Comparison of ENCODE assay signal across 2 cellular contexts in the genomic region with DNA sequence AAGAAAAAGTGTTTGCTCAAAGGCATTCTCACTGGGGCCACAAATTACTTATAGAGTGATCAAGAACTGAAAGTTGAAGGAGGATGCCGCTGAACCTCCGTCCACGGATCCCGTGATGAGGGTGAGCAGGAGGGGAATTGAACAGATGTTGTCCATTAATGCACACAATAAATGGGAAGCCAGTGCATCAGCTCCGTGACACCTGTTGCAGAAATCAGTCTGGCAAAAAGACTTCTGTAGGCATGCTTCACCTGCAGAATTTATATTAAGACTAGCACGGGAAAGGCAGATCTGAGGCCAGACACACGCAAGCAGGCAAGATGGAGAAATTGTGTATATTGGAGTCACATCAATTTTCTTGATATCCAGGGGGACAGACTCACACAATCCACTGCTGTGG.
TF ChIP-seq lines count a peak whose summit lies in the region.

No MANE protein-coding gene starts in this region.

TF ChIP-seq in HEK293, 187 proteins besides CTCF, POLR2A, EP300 and RAD21 (continued from another document):
- TF ChIP-seq SCRT2 (tag by site-specific recombination; IDR thresholded peaks at IDR 0.05), result peak; percentile 62; the same call in 1 of the 2 replicates

TF ChIP-seq in H1, 55 proteins besides CTCF, POLR2A, EP300 and RAD21:
- no peak for TF ChIP-seq SIX5 (IDR thresholded peaks at IDR 0.05; ENCODE audit: low read depth, low read length)
- TF ChIP-seq YY1 (IDR thresholded peaks at IDR 0.05; ENCODE audit: low read depth, low read length), result no peak
- TF ChIP-seq CHD2 (IDR thresholded peaks at IDR 0.05; ENCODE audit: low read length), result no peak
- TF ChIP-seq CEBPB (IDR thresholded peaks at IDR 0.05; ENCODE audit: low read depth, low read length), result no peak
- TF ChIP-seq, protein P1, sequence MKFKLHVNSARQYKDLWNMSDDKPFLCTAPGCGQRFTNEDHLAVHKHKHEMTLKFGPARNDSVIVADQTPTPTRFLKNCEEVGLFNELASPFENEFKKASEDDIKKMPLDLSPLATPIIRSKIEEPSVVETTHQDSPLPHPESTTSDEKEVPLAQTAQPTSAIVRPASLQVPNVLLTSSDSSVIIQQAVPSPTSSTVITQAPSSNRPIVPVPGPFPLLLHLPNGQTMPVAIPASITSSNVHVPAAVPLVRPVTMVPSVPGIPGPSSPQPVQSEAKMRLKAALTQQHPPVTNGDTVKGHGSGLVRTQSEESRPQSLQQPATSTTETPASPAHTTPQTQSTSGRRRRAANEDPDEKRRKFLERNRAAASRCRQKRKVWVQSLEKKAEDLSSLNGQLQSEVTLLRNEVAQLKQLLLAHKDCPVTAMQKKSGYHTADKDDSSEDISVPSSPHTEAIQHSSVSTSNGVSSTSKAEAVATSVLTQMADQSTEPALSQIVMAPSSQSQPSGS (IDR thresholded peaks at IDR 0.05; ENCODE audit: low read length), result no peak
- no peak for TF ChIP-seq HDAC2 (IDR thresholded peaks at IDR 0.05; ENCODE audit: borderline replicate concordance in 1 of 2, low read depth in 2 of 2, low read length in 2 of 2)
- TF ChIP-seq MAFK (IDR thresholded peaks at IDR 0.05; ENCODE audit: low read depth, low read length), result no peak
- TF ChIP-seq GTF2F1 (IDR thresholded peaks at IDR 0.05; ENCODE audit: borderline replicate concordance, low read depth, low read length), result no peak
- TF ChIP-seq TEAD4 (IDR thresholded peaks at IDR 0.05; ENCODE audit: low read depth, low read length), result no peak
- TF ChIP-seq RXRA (IDR thresholded peaks at IDR 0.05; ENCODE audit: insufficient read depth, low read depth, low read length), result no peak
- TF ChIP-seq POU5F1 (IDR thresholded peaks at IDR 0.05; ENCODE audit: low read depth, low read length), result no peak
- no peak for TF ChIP-seq FOSL1 (IDR thresholded peaks at IDR 0.05; ENCODE audit: insufficient read depth, low read depth, low read length)
